Comparison of ENCODE assay signal across 8 cellular contexts in genomic region chr12:112303004-112303403, GRCh38.
DNase-seq lines count a peak whose midpoint lies in the region; ATAC-seq and TF ChIP-seq lines count a peak whose summit lies in the region.

No MANE protein-coding gene starts in this region.

- TF ChIP-seq POLR2A in GM19099 (IDR thresholded peaks at IDR 0.05; ENCODE audit: extremely low read depth, insufficient read length, low read depth), result peak; percentile 41

- ATAC-seq in HG03097 (IDR thresholded peaks at IDR 0.05; ENCODE audit: low FRiP score, unreplicated experiment) (peak; percentile 100), esophagus mucosa (peak; percentile 88)

- peak; percentile 38 for DNase-seq in activated CD4-positive, CD25-positive, alpha-beta regulatory T cell treated with anti-CD3 and anti-CD28 coated beads, Interleukin-2, amount 50 U/mL, for 72 hours
- peak; percentile 2 for DNase-seq in stimulated activated CD8-positive, alpha-beta memory T cell treated with anti-CD3 and anti-CD28 coated beads, Interleukin-12 subunit alpha, Interleukin-12 subunit beta, amount 100 ng/mL, for 4 hours (ENCODE audit: low read depth)
- DNase-seq in NCI-H1930 (lab: John Stamatoyannopoulos, UW) (no peak), NCI-H748 (lab: John Stamatoyannopoulos, UW; ENCODE audit: unreplicated experiment) (no peak), COLO668 (lab: John Stamatoyannopoulos, UW; ENCODE audit: unreplicated experiment) (no peak)

Comparison
In these comparisons a context has a peak if more than half of its experiments do, and no peak if none do; other contexts are left out.
1. DNase-seq: peak in activated CD4-positive, CD25-positive, alpha-beta regulatory T cell treated with anti-CD3 and anti-CD28 coated beads, Interleukin-2, amount 50 U/mL, for 72 hours (single experiment) and stimulated activated CD8-positive, alpha-beta memory T cell treated with anti-CD3 and anti-CD28 coated beads, Interleukin-12 subunit alpha, Interleukin-12 subunit beta, amount 100 ng/mL, for 4 hours (single experiment); none in NCI-H1930 (0 of 2), NCI-H748 (single experiment) and COLO668 (single experiment).